ENCODE assay signal across 8 cellular contexts in the genomic region with DNA sequence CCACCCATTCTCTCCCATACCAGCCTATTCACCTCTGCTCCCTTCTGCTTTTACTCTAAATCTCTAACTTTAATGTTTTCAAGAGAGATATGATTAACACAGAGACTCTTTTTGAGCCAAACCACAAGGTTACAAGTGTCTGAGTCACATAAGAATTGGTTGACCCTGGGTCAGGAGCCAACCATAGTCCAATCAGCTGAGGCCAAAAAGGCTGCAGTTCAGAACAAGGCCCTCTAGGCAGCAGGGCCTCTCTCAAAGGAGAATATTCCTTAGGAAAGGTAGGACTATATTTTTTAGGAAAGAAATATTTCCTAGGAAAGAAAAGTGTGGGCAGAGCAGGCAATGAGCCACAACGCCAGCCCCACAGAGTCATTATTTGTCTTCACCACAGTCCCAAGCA. TPM values are rescaled to one million over a fixed set of nuclear protein-coding genes. Genes with fewer than 3 reads are reported as not detected.
DNase-seq lines count a peak whose midpoint lies in the region; ATAC-seq and TF ChIP-seq lines count a peak whose summit lies in the region.

No MANE protein-coding gene starts in this region.

- H3K9me3 Mint-ChIP-seq in activated naive CD4-positive, alpha-beta T cell treated with anti-CD3 and anti-CD28 coated beads, Interleukin-2, amount 50 U/mL, for 24 hours, result peaks cover 21% of the 10 kb centered on the region
- peaks cover 9% of the 10 kb centered on the region for H3K9me3 Mint-ChIP-seq in T-helper 2 cell treated with Interferon-gamma antibody and Interleukin-4, amounts not matched to agents 5 μg/mL and 100 μg/mL, for 36 hours
- H3K9me3 Mint-ChIP-seq in stimulated activated naive CD8-positive, alpha-beta T cell treated with anti-CD3 and anti-CD28 coated beads, Interleukin-15, Interleukin-2, amounts not matched to agents 100 ng/mL and 50 ng/mL, for 24 hours, result peaks cover 23% of the 10 kb centered on the region

- DNase-seq in activated naive CD4-positive, alpha-beta T cell (lab: John Stamatoyannopoulos, UW), result no peak
- DNase-seq in T-helper 2 cell treated with Interferon-gamma antibody and Interleukin-4, amounts not matched to agents 5 μg/mL and 100 μg/mL, for 36 hours (ENCODE audit: low spot score), result peak; percentile 42
- DNase-seq in fibroblast of villous mesenchyme (ENCODE audit: low read depth), result peak; percentile 50
- DNase-seq in T-helper 9 cell, result no peak

- peak overlapping the region; percentile 96 for H3K4me3 Mint-ChIP-seq in activated naive CD4-positive, alpha-beta T cell treated with anti-CD3 and anti-CD28 coated beads, Interleukin-2, amount 50 U/mL, for 24 hours
- H3K4me3 Mint-ChIP-seq in T-helper 2 cell treated with Interferon-gamma antibody and Interleukin-4, amounts not matched to agents 5 μg/mL and 100 μg/mL, for 36 hours, result peak overlapping the region; percentile 95
- peak overlapping the region; percentile 91 for H3K4me3 Mint-ChIP-seq in stimulated activated naive CD8-positive, alpha-beta T cell treated with anti-CD3 and anti-CD28 coated beads, Interleukin-15, Interleukin-2, amounts not matched to agents 100 ng/mL and 50 ng/mL, for 24 hours

- H3K36me3 Mint-ChIP-seq in activated naive CD4-positive, alpha-beta T cell treated with anti-CD3 and anti-CD28 coated beads, Interleukin-2, amount 50 U/mL, for 24 hours, result peaks cover 18% of the 10 kb centered on the region
- peaks cover 25% of the 10 kb centered on the region for H3K36me3 Mint-ChIP-seq in T-helper 2 cell treated with Interferon-gamma antibody and Interleukin-4, amounts not matched to agents 5 μg/mL and 100 μg/mL, for 36 hours (ENCODE audit: low read depth)
- H3K36me3 Mint-ChIP-seq in stimulated activated naive CD8-positive, alpha-beta T cell treated with anti-CD3 and anti-CD28 coated beads, Interleukin-15, Interleukin-2, amounts not matched to agents 100 ng/mL and 50 ng/mL, for 24 hours (ENCODE audit: low read depth), result peaks cover 47% of the 10 kb centered on the region

- TF ChIP-seq CTCF in fibroblast of villous mesenchyme (IDR thresholded peaks at IDR 0.05; ENCODE audit: insufficient read depth, low read depth, low read length), result no peak

- peak overlapping the region; percentile 31 for H3K27ac Mint-ChIP-seq in activated naive CD4-positive, alpha-beta T cell treated with anti-CD3 and anti-CD28 coated beads, Interleukin-2, amount 50 U/mL, for 24 hours
- peak overlapping the region; percentile 93 for H3K27ac Mint-ChIP-seq in T-helper 2 cell treated with Interferon-gamma antibody and Interleukin-4, amounts not matched to agents 5 μg/mL and 100 μg/mL, for 36 hours
- H3K27ac Mint-ChIP-seq in stimulated activated naive CD8-positive, alpha-beta T cell treated with anti-CD3 and anti-CD28 coated beads, Interleukin-15, Interleukin-2, amounts not matched to agents 100 ng/mL and 50 ng/mL, for 24 hours, result peak overlapping the region; percentile 92

- no peak overlapping the region for H3K4me3 ChIP-seq in fibroblast of villous mesenchyme (ENCODE audit: low read depth, low read length)

- ATAC-seq in HG03060 (IDR thresholded peaks at IDR 0.05; ENCODE audit: low read depth, unreplicated experiment), result peak; percentile 48
- ATAC-seq in HG03039 (IDR thresholded peaks at IDR 0.05; ENCODE audit: unreplicated experiment), result no peak

- peaks cover under 1% of the 10 kb centered on the region for H3K27me3 Mint-ChIP-seq in activated naive CD4-positive, alpha-beta T cell treated with anti-CD3 and anti-CD28 coated beads, Interleukin-2, amount 50 U/mL, for 24 hours
- no peaks in the 10 kb centered on the region for H3K27me3 Mint-ChIP-seq in T-helper 2 cell treated with Interferon-gamma antibody and Interleukin-4, amounts not matched to agents 5 μg/mL and 100 μg/mL, for 36 hours (ENCODE audit: low read depth)
- H3K27me3 Mint-ChIP-seq in stimulated activated naive CD8-positive, alpha-beta T cell treated with anti-CD3 and anti-CD28 coated beads, Interleukin-15, Interleukin-2, amounts not matched to agents 100 ng/mL and 50 ng/mL, for 24 hours, result no peaks in the 10 kb centered on the region

- H3K4me1 Mint-ChIP-seq in activated naive CD4-positive, alpha-beta T cell treated with anti-CD3 and anti-CD28 coated beads, Interleukin-2, amount 50 U/mL, for 24 hours, result peaks cover 77% of the 10 kb centered on the region
- peaks cover 33% of the 10 kb centered on the region for H3K4me1 Mint-ChIP-seq in T-helper 2 cell treated with Interferon-gamma antibody and Interleukin-4, amounts not matched to agents 5 μg/mL and 100 μg/mL, for 36 hours (ENCODE audit: low read depth)
- H3K4me1 Mint-ChIP-seq in stimulated activated naive CD8-positive, alpha-beta T cell treated with anti-CD3 and anti-CD28 coated beads, Interleukin-15, Interleukin-2, amounts not matched to agents 100 ng/mL and 50 ng/mL, for 24 hours (ENCODE audit: low read depth), result peaks cover 73% of the 10 kb centered on the region

RNA-seq across cellular contexts. Expression of a gene that starts 2.3 kb away (rescaled TPM):
- 0.86 and 0.97 TPM in 2 replicates for total RNA-seq in fibroblast of villous mesenchyme

Comparison
In these comparisons a context has a peak if more than half of its experiments do, and no peak if none do; other contexts are left out.
1. H3K27ac Mint-ChIP-seq: peak in every context shown above with its lines; median percentile 93 in T-helper 2 cell treated with Interferon-gamma antibody and Interleukin-4, amounts not matched to agents 5 μg/mL and 100 μg/mL, for 36 hours; 92 in stimulated activated naive CD8-positive, alpha-beta T cell treated with anti-CD3 and anti-CD28 coated beads, Interleukin-15, Interleukin-2, amounts not matched to agents 100 ng/mL and 50 ng/mL, for 24 hours; 31 in activated naive CD4-positive, alpha-beta T cell treated with anti-CD3 and anti-CD28 coated beads, Interleukin-2, amount 50 U/mL, for 24 hours.
2. DNase-seq: peak in T-helper 2 cell treated with Interferon-gamma antibody and Interleukin-4, amounts not matched to agents 5 μg/mL and 100 μg/mL, for 36 hours (single experiment) and fibroblast of villous mesenchyme (single experiment); none in activated naive CD4-positive, alpha-beta T cell (0 of 4) and T-helper 9 cell (single experiment).
3. Peak in every context shown above with its lines, with median percentiles within 50 percentile points of each other: H3K4me3 Mint-ChIP-seq.